14 cellular contexts compared by ENCODE assay signal in the genomic region with DNA sequence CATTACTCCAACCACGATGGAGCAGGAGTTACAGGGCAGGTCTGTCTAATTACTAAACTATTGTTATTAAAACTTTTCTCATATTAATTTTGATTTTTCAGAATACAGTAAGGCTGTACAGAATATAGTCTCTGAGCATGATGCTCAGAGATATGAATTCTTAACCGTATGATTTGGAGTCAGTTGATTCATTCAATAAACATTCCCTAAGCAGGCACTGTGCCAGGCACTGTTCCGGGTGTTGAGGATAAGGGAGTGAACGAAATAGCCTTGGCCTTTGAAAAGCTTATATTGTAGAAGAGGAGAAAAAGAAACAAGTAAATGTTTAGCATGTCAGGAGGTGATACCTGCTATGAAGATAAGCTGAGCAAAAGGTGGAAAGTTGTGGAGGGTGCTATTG.
DNase-seq lines count a peak whose midpoint lies in the region; ATAC-seq and TF ChIP-seq lines count a peak whose summit lies in the region.
"Had no signal": no experiment of that assay in that cellular context is flagged by ENCODE, and none has a peak within 500 bp of the region (broad histone marks: within the 10 kb centered on the region; RNA-seq: fewer than 3 reads in every experiment).

No MANE protein-coding gene starts in this region.

- no peaks in the 10 kb centered on the region for H3K9me3 ChIP-seq in AG04450 (ENCODE audit: control insufficient read depth, insufficient read depth, low read length)
- H3K9me3 ChIP-seq: A549 had no signal

- peaks cover 6% of the 10 kb centered on the region for H3K27me3 Mint-ChIP-seq in activated naive CD4-positive, alpha-beta T cell treated with anti-CD3 and anti-CD28 coated beads for 36 hours (ENCODE audit: low read depth)

- CTCF ChIA-PET in AG04450 (lab: Charles Lee): interaction anchor here (1.4 kb wide), 1 partner anchor 10 kb away, joined by 3 read pairs; no protein-coding TSS in a partner anchor
- CTCF ChIA-PET in activated naive CD4-positive, alpha-beta T cell treated with anti-CD3 and anti-CD28 coated beads for 36 hours (lab: Charles Lee): no interaction called here

- H3K36me3 Mint-ChIP-seq in activated naive CD4-positive, alpha-beta T cell treated with anti-CD3 and anti-CD28 coated beads for 36 hours (ENCODE audit: low read depth): no peaks in the 10 kb centered on the region
- H3K36me3 Mint-ChIP-seq: activated CD8-positive, alpha-beta memory T cell treated with anti-CD3 and anti-CD28 coated beads, Interleukin-2, amount 10 ng/mL, durations not matched to agents 7 days and 5 days had no signal

- POLR2A ChIA-PET in AG04450 (lab: Yijun Ruan, JAX): no interaction called here

- H3K4me3 ChIP-seq in AG04450 (ENCODE audit: low read depth, low read length): no peak overlapping the region
- H3K4me3 ChIP-seq: A549 had no signal

- H3K9me3 Mint-ChIP-seq in activated naive CD4-positive, alpha-beta T cell treated with anti-CD3 and anti-CD28 coated beads for 36 hours: no peaks in the 10 kb centered on the region

- in situ Hi-C loops in ACHN (cut with HindIII; ENCODE audit: low pct_ligation_motif_present, low pct_unique_long_range_greater_than_20kb, low sequenced_read_pairs): no loop called here

- H3K4me1 Mint-ChIP-seq in activated naive CD4-positive, alpha-beta T cell treated with anti-CD3 and anti-CD28 coated beads for 36 hours (ENCODE audit: low read depth): no peaks in the 10 kb centered on the region
- H3K4me1 Mint-ChIP-seq: activated CD8-positive, alpha-beta memory T cell treated with anti-CD3 and anti-CD28 coated beads, Interleukin-2, amount 10 ng/mL, durations not matched to agents 7 days and 5 days; T-helper 17 cell had no signal

- H3K27me3 ChIP-seq in AG04450 (ENCODE audit: control insufficient read depth, insufficient read depth, low read length): no peaks in the 10 kb centered on the region

- no peak overlapping the region for H3K27ac ChIP-seq in AG04450 (ENCODE audit: low read depth, low read length)
- H3K27ac ChIP-seq: A549 had no signal

- no peak overlapping the region for H3K4me3 Mint-ChIP-seq in activated naive CD4-positive, alpha-beta T cell treated with anti-CD3 and anti-CD28 coated beads for 36 hours
- H3K4me3 Mint-ChIP-seq: activated CD8-positive, alpha-beta memory T cell treated with anti-CD3 and anti-CD28 coated beads, Interleukin-2, amount 10 ng/mL, durations not matched to agents 7 days and 5 days; T-helper 17 cell had no signal

- TF ChIP-seq CTCF in AG04450 (IDR thresholded peaks at IDR 0.05; ENCODE audit: low read depth, low read length): no peak

- intact Hi-C loops in activated naive CD4-positive, alpha-beta T cell treated with anti-CD3 and anti-CD28 coated beads for 36 hours (cut with micrococcal nuclease): no loop called here

- DNase-seq in AG04450 (ENCODE audit: low read depth, low spot score) (peak; percentile 23), RPMI7951 (ENCODE audit: low read depth) (peak; percentile 73), fibroblast of gingiva (ENCODE audit: low read depth) (peak; percentile 71), myocyte (ENCODE audit: low read depth) (peak; percentile 48), H4 (ENCODE audit: low spot score) (no peak), ACHN (no peak)
- DNase-seq in activated naive CD4-positive, alpha-beta T cell treated with anti-CD3 and anti-CD28 coated beads for 36 hours: no peak
- DNase-seq: activated CD8-positive, alpha-beta memory T cell treated with anti-CD3 and anti-CD28 coated beads, Interleukin-2, amount 10 ng/mL, durations not matched to agents 7 days and 5 days; caudate nucleus; MV-4-11; stimulated activated CD4-positive, alpha-beta T cell treated with anti-CD3 and anti-CD28 coated beads, Interleukin-2, amount 100 ng/mL, for 48 hours; T-helper 17 cell had no signal

- no peak for ATAC-seq in GM21723 (IDR thresholded peaks at IDR 0.05; ENCODE audit: unreplicated experiment)
- ATAC-seq: A549; activated CD8-positive, alpha-beta memory T cell treated with anti-CD3 and anti-CD28 coated beads, Interleukin-2, amount 10 ng/mL, durations not matched to agents 7 days and 5 days; T-helper 17 cell had no signal

- no peak overlapping the region for H3K27ac Mint-ChIP-seq in activated naive CD4-positive, alpha-beta T cell treated with anti-CD3 and anti-CD28 coated beads for 36 hours
- H3K27ac Mint-ChIP-seq: activated CD8-positive, alpha-beta memory T cell treated with anti-CD3 and anti-CD28 coated beads, Interleukin-2, amount 10 ng/mL, durations not matched to agents 7 days and 5 days; T-helper 17 cell had no signal

Comparison
In these comparisons a context has a peak if more than half of its experiments do, and no peak if none do; other contexts are left out.
1. DNase-seq: peak in AG04450 (single experiment), RPMI7951 (single experiment), fibroblast of gingiva (single experiment) and myocyte (single experiment); none in activated naive CD4-positive, alpha-beta T cell treated with anti-CD3 and anti-CD28 coated beads for 36 hours (single experiment), H4 (single experiment) and ACHN (single experiment).